ENCODE assay signal across 8 cellular contexts in genomic region chr3:101778385-101779046, GRCh38. TPM values are rescaled to one million over a fixed set of nuclear protein-coding genes. Genes with fewer than 3 reads are reported as not detected.
A peak's percentile ranks its signal among the peaks of the same experiment; 100 is the strongest.
DNase-seq lines count a peak whose midpoint lies in the region; ATAC-seq, FAIRE-seq and TF ChIP-seq lines count a peak whose summit lies in the region.

No MANE protein-coding gene starts in this region.

- no peak for TF ChIP-seq CTCF in GM12865 (IDR thresholded peaks at IDR 0.05; ENCODE audit: insufficient read depth, low read depth, low read length, missing control alignments)
- TF ChIP-seq CTCF in RWPE1 (conservative IDR thresholded peaks at IDR 0.05; ENCODE audit: low read depth): no peak
- no peak for TF ChIP-seq CTCF in esophagus muscularis mucosa (IDR thresholded peaks at IDR 0.05)
- TF ChIP-seq CTCF in prostate gland (IDR thresholded peaks at IDR 0.05): no peak

- H3K4me3 ChIP-seq in GM12865 (ENCODE audit: low read depth, low read length) (peak overlapping the region; percentile 81), esophagus muscularis mucosa (peak overlapping the region; percentile 72 to 95 (median 85)), prostate gland (peak overlapping the region; percentile 61 to 80)

- H3K9me3 ChIP-seq in esophagus muscularis mucosa: no peaks in the 10 kb centered on the region
- H3K9me3 ChIP-seq in prostate gland: no peaks in the 10 kb centered on the region

- intact Hi-C loops in esophagus muscularis mucosa (cut with DNase I) (no loop called here), prostate gland (cut with DNase I) (loop anchor here (1.0 to 10.0 kb wide), 3 partner anchors 54 to 204 kb away; partner anchors contain the start of genes CEP97, PCNP and RPL24)

- peak overlapping the region; percentile 82 for H3K27ac ChIP-seq in RWPE1
- peak overlapping the region; percentile 88 to 95 (median 92) for H3K27ac ChIP-seq in esophagus muscularis mucosa (replicated peaks in 1 of 4)
- H3K27ac ChIP-seq in prostate gland: peak overlapping the region; percentile 76 to 85

- whole genome bisulfite sequencing in esophagus muscularis mucosa: 39% methylated on average over 9 of the region's 21 CpGs
- WGBS in prostate gland: 15% methylated on average over 21 of the region's 21 CpGs

- H3K36me3 ChIP-seq in esophagus muscularis mucosa (peaks cover 10 to 14% (median 12%) of the 10 kb centered on the region in 4 donors), prostate gland (no peaks in the 10 kb centered on the region)

- POLR2A ChIA-PET in RWPE1 (lab: Yijun Ruan, JAX; ENCODE audit: low non-redundant PET): interaction anchor here (0.5 kb wide), 1 partner anchor 54 kb away, joined by 3 read pairs; the partner anchor contains the start of gene CEP97

- no peak for TF ChIP-seq POLR2A in esophagus muscularis mucosa (IDR thresholded peaks at IDR 0.05; ENCODE audit: low read depth)
- TF ChIP-seq POLR2A in prostate gland (IDR thresholded peaks at IDR 0.05): no peak

- CTCF ChIA-PET in RWPE1 (lab: Yijun Ruan, JAX): interaction anchor here (0.6 kb wide), 1 partner anchor 315 kb away, joined by 4 read pairs; no protein-coding TSS in a partner anchor

- ATAC-seq in GM19328 (IDR thresholded peaks at IDR 0.05; ENCODE audit: unreplicated experiment) (no peak), HG03108 (IDR thresholded peaks at IDR 0.05; ENCODE audit: unreplicated experiment) (no peak)

- DNase-seq in GM12865 (ENCODE audit: low read depth) (no peak), RWPE1 (ENCODE audit: low spot score) (no peak), esophagus muscularis mucosa (ENCODE audit: extremely low spot score) (no peak), prostate gland (ENCODE audit: low spot score) (no peak), HTR-8/SVneo (ENCODE audit: insufficient read length, low spot score) (no peak), HT-29 (ENCODE audit: low spot score) (no peak)

- H3K4me1 ChIP-seq in esophagus muscularis mucosa: peaks cover 21 to 35% (median 32%) of the 10 kb centered on the region in 4 donors
- no peaks in the 10 kb centered on the region for H3K4me1 ChIP-seq in prostate gland (replicated peaks)

- FAIRE-seq in HTR-8/SVneo (lab: Jason Lieb, UNC): no peak

- no peaks in the 10 kb centered on the region for H3K27me3 ChIP-seq in esophagus muscularis mucosa
- no peaks in the 10 kb centered on the region for H3K27me3 ChIP-seq in prostate gland (replicated peaks; ENCODE audit: insufficient read depth)

- TF ChIP-seq EP300 in esophagus muscularis mucosa (IDR thresholded peaks at IDR 0.05): no peak

RNA-seq across cellular contexts. Expression of gene NXPE3, which starts 0.5 kb away (rescaled TPM):
- total RNA-seq in esophagus muscularis mucosa: 10 to 100 TPM; 12.4 to 19.5 (median 17.8) TPM
- 10 to 100 TPM in 1 of 2 donors, 1 to 10 TPM in 1; 7.8 to 14.1 TPM for total RNA-seq in prostate gland
- total RNA-seq in HT-29 (2014; rRNA removed; shearing (Covaris generic)): 1.5 and 3.3 TPM in 2 replicates

RNA-seq across cellular contexts. Expression of gene CEP97, which starts 54.1 kb away (rescaled TPM):
- total RNA-seq in esophagus muscularis mucosa (10 to 100 TPM in 1 of 4 donors, 1 to 10 TPM in 3; 7.2 to 10.4 (median 8.0) TPM), prostate gland (10 to 100 TPM in 1 of 2 donors, 1 to 10 TPM in 1; 5.5 to 14.7 TPM)
- 3.3 and 3.4 TPM in 2 replicates for total RNA-seq in HT-29 (2014; rRNA removed; shearing (Covaris generic))
